20 cellular contexts compared by ENCODE assay signal in genomic region chr17:27356091-27356705, GRCh38.
"Had no signal": no experiment of that assay in that cellular context is flagged by ENCODE, and none has a peak within 500 bp of the region (broad histone marks: within the 10 kb centered on the region; RNA-seq: fewer than 3 reads in every experiment).

No MANE protein-coding gene starts in this region.

- H3K9me3 ChIP-seq: colonic mucosa, left lung, neutrophil, sigmoid colon, spleen, upper lobe of left lung had no signal

- H3K4me3 ChIP-seq: colonic mucosa, left lung, sigmoid colon, spleen, upper lobe of left lung had no signal

- H3K9ac ChIP-seq: parathyroid adenoma had no signal

- ATAC-seq: activated T-cell treated with anti-CD3 and anti-CD28 coated beads, Interleukin-2, amount 50 U/mL, for 4 hours; esophagus mucosa; left lung; stimulated activated naive CD8-positive, alpha-beta T cell treated with anti-CD3 and anti-CD28 coated beads, Interleukin-15, amount 100 ng/mL, for 72 hours had no signal

- H3K9me3 Mint-ChIP-seq: activated T-cell treated with anti-CD3 and anti-CD28 coated beads, Interleukin-2, amount 50 U/mL, for 4 hours; naive B cell; stimulated activated naive CD8-positive, alpha-beta T cell treated with anti-CD3 and anti-CD28 coated beads, Interleukin-15, amount 100 ng/mL, for 72 hours had no signal

- H3K27me3 Mint-ChIP-seq: naive B cell; stimulated activated naive CD8-positive, alpha-beta T cell treated with anti-CD3 and anti-CD28 coated beads, Interleukin-15, amount 100 ng/mL, for 72 hours had no signal

- H3K27me3 ChIP-seq: colonic mucosa, left lung, neutrophil, sigmoid colon, spleen, upper lobe of left lung had no signal

- H3K4me3 Mint-ChIP-seq: activated T-cell treated with anti-CD3 and anti-CD28 coated beads, Interleukin-2, amount 50 U/mL, for 4 hours; stimulated activated naive CD8-positive, alpha-beta T cell treated with anti-CD3 and anti-CD28 coated beads, Interleukin-15, amount 100 ng/mL, for 72 hours had no signal

- H3K36me3 ChIP-seq: colonic mucosa, left lung, neutrophil, sigmoid colon, spleen, upper lobe of left lung had no signal

- H3K79me2 ChIP-seq: parathyroid adenoma had no signal

- H2AFZ ChIP-seq: parathyroid adenoma had no signal

- H3K27ac ChIP-seq: colonic mucosa, left lung, neutrophil, parathyroid adenoma, sigmoid colon, spleen, upper lobe of left lung had no signal

- H3K36me3 Mint-ChIP-seq: naive B cell had no signal

- DNase-seq: activated CD4-positive, alpha-beta T cell treated with anti-CD3 and anti-CD28 coated beads for 1 hour; activated CD4-positive, alpha-beta T cell treated with anti-CD3 and anti-CD28 coated beads, Interleukin-2, amount 50 U/mL, for 4 hours; activated effector memory CD4-positive, alpha-beta T cell treated with Interleukin-2 at 50 U/mL for 16 hours; activated naive CD4-positive, alpha-beta T cell treated with anti-CD3 and anti-CD28 coated beads, Interleukin-2, amount 50 U/mL, for 16 hours; activated T-cell treated with anti-CD3 and anti-CD28 coated beads, Interleukin-2, amount 50 U/mL, for 4 hours; amniotic stem cell; caudate nucleus; colonic mucosa; hippocampal formation; kidney; left lung; mammary epithelial cell; naive B cell; sigmoid colon; spleen; stimulated activated naive CD8-positive, alpha-beta T cell treated with anti-CD3 and anti-CD28 coated beads, Interleukin-15, amount 100 ng/mL, for 72 hours; upper lobe of left lung had no signal
